Comparison of ENCODE assay signal across 8 cellular contexts in genomic region chr11:31509017-31509411, GRCh38. TPM values are rescaled to one million over a fixed set of nuclear protein-coding genes. Genes with fewer than 3 reads are reported as not detected.
A peak's percentile ranks its signal among the peaks of the same experiment; 100 is the strongest.
DNase-seq lines count a peak whose midpoint lies in the region; ATAC-seq, FAIRE-seq and TF ChIP-seq lines count a peak whose summit lies in the region.

No MANE protein-coding gene starts in this region.

- ATAC-seq in GM19438 (IDR thresholded peaks at IDR 0.05; ENCODE audit: low read depth, unreplicated experiment): peak; percentile 5
- peak; percentile 32 for ATAC-seq in left lung
- no peak for ATAC-seq in GM18861 (IDR thresholded peaks at IDR 0.05; ENCODE audit: unreplicated experiment)

- peak overlapping the region; percentile 99 for H2AFZ ChIP-seq in astrocyte (ENCODE audit: low read depth, low read length)

- intact Hi-C loops in Calu3 (cut with micrococcal nuclease; ENCODE audit: unreplicated experiment) (no loop called here), left lung (cut with DNase I) (no loop called here), transverse colon (cut with DNase I; ENCODE audit: low total_unique reads) (no loop called here)

- BruUV-seq in Calu3 (replicated peaks; lab: Mats Ljungman, UMichigan): no TSS peak

- H3K27ac ChIP-seq in astrocyte (ENCODE audit: low read depth, low read length): peak overlapping the region; percentile 87
- H3K27ac ChIP-seq in left lung: peak overlapping the region in 1 of 2 donors; percentile 82
- H3K27ac ChIP-seq in transverse colon: peak overlapping the region; percentile 78 to 88 (median 84)

- no peak for TF ChIP-seq EP300 in transverse colon (IDR thresholded peaks at IDR 0.05; ENCODE audit: low read depth)

- in situ Hi-C loops in transverse colon (cut with MboI; ENCODE audit: low pct_ligation_motif_present in 1 of 4, low pct_unique_long_range_greater_than_20kb in 1 of 4, low sequenced_read_pairs in 3 of 4): no loop called here

- WGBS in transverse colon (ENCODE audit: low coverage in 1 of 2), 2 donors: 2 to 3% methylated on average over 6 to 8 of the region's 8 CpGs

- H3K9me3 ChIP-seq in astrocyte (ENCODE audit: insufficient read depth, low read depth, low read length) (no peaks in the 10 kb centered on the region), left lung (no peaks in the 10 kb centered on the region), transverse colon (no peaks in the 10 kb centered on the region)

- H3K9me3 Mint-ChIP-seq in Calu3 (ENCODE audit: low read depth, unreplicated experiment) (no peaks in the 10 kb centered on the region), astrocyte (ENCODE audit: unreplicated experiment) (no peaks in the 10 kb centered on the region)

- H3K27me3 Mint-ChIP-seq in Calu3 (ENCODE audit: unreplicated experiment) (no peaks in the 10 kb centered on the region), astrocyte (ENCODE audit: low read depth, unreplicated experiment) (no peaks in the 10 kb centered on the region)

- DNase-seq in Calu3: no peak
- DNase-seq in HS-27A (ENCODE audit: low read depth): peak; percentile 20
- DNase-seq in astrocyte (ENCODE audit: low read depth): no peak
- DNase-seq in left lung: no peak
- DNase-seq in transverse colon: no peak
- DNase-seq in NCI-H128 (lab: John Stamatoyannopoulos, UW; ENCODE audit: unreplicated experiment): no peak

- TF ChIP-seq CTCF in Calu3 (IDR thresholded peaks at IDR 0.05; ENCODE audit: unreplicated experiment): no peak
- TF ChIP-seq CTCF in astrocyte (IDR thresholded peaks at IDR 0.05; ENCODE audit: insufficient read depth, low read depth, low read length): no peak
- TF ChIP-seq CTCF in left lung (IDR thresholded peaks at IDR 0.05): no peak
- TF ChIP-seq CTCF in transverse colon (IDR thresholded peaks at IDR 0.05): no peak

- no peak for FAIRE-seq in astrocyte (lab: Jason Lieb, UNC)

- H4K20me1 ChIP-seq in astrocyte (ENCODE audit: insufficient read depth, low read length): no peaks in the 10 kb centered on the region

- H3K4me2 ChIP-seq in astrocyte (ENCODE audit: low read length): peak overlapping the region; percentile 93

- H3K4me3 Mint-ChIP-seq in Calu3 (ENCODE audit: low read depth, unreplicated experiment) (peak overlapping the region; percentile 81), astrocyte (ENCODE audit: unreplicated experiment) (peak overlapping the region; percentile 98)

- H3K9ac ChIP-seq in astrocyte (ENCODE audit: low read length): peak overlapping the region; percentile 92

- TF ChIP-seq POLR2A in transverse colon (IDR thresholded peaks at IDR 0.05): no peak

- CTCF ChIA-PET in Calu3 (lab: Charles Lee): no interaction called here

- H3K4me1 ChIP-seq in astrocyte (ENCODE audit: insufficient read depth, low read length) (no peaks in the 10 kb centered on the region), left lung (peaks cover 6 to 30% of the 10 kb centered on the region in 2 donors), transverse colon (peaks cover 3 to 32% (median 22%) of the 10 kb centered on the region in 4 donors)

- H3K36me3 ChIP-seq in astrocyte (ENCODE audit: insufficient read depth, low read length): no peaks in the 10 kb centered on the region
- no peaks in the 10 kb centered on the region for H3K36me3 ChIP-seq in left lung
- H3K36me3 ChIP-seq in transverse colon: peaks cover 0 to 10% (median 0%) of the 10 kb centered on the region in 4 donors

- peak overlapping the region; percentile 82 for H3K27ac Mint-ChIP-seq in Calu3 (ENCODE audit: unreplicated experiment)
- H3K27ac Mint-ChIP-seq in astrocyte (ENCODE audit: unreplicated experiment): peak overlapping the region; percentile 59

- H3K4me3 ChIP-seq in astrocyte (ENCODE audit: insufficient read depth, low read depth, low read length): peak overlapping the region; percentile 93
- H3K4me3 ChIP-seq in left lung: peak overlapping the region; percentile 74 to 81
- peak overlapping the region; percentile 36 to 81 (median 68) for H3K4me3 ChIP-seq in transverse colon

- H3K36me3 Mint-ChIP-seq in Calu3 (ENCODE audit: insufficient read depth, unreplicated experiment): peaks cover 36% of the 10 kb centered on the region
- H3K36me3 Mint-ChIP-seq in astrocyte (ENCODE audit: low read depth, unreplicated experiment): peaks cover 3% of the 10 kb centered on the region

- peaks cover 63% of the 10 kb centered on the region for H3K79me2 ChIP-seq in astrocyte (ENCODE audit: insufficient read depth, low read length)

- peaks cover 12% of the 10 kb centered on the region for H3K4me1 Mint-ChIP-seq in Calu3 (ENCODE audit: low read depth, unreplicated experiment)
- peaks cover 15% of the 10 kb centered on the region for H3K4me1 Mint-ChIP-seq in astrocyte (ENCODE audit: low read depth, unreplicated experiment)

- H3K27me3 ChIP-seq in astrocyte (ENCODE audit: insufficient read depth, low read length) (no peaks in the 10 kb centered on the region), left lung (no peaks in the 10 kb centered on the region), transverse colon (no peaks in the 10 kb centered on the region)

RNA-seq across cellular contexts. Expression of gene IMMP1L, which starts 0.4 kb away (rescaled TPM):
- total RNA-seq in Calu3 (2022): 22.9 and 25.5 TPM in 2 replicates
- total RNA-seq in astrocyte: 17.2 and 21.5 TPM in 2 replicates
- 10 to 100 TPM; 15.8 to 23.6 TPM for total RNA-seq in left lung
- total RNA-seq in transverse colon: 10 to 100 TPM in 2 of 4 donors, under 1 TPM in 1, not detected in 1; 0.80 to 46.8 (median 13.8) TPM

RNA-seq across cellular contexts. Expression of gene ELP4, which starts 0.6 kb away (rescaled TPM):
- 18.0 and 20.3 TPM in 2 replicates for total RNA-seq in Calu3 (2022)
- total RNA-seq in astrocyte: 12.9 and 13.1 TPM in 2 replicates
- total RNA-seq in left lung: 10 to 100 TPM; 15.5 to 17.2 TPM
- 10 to 100 TPM; 14.2 to 46.4 (median 23.6) TPM for total RNA-seq in transverse colon
